In the genomic region with DNA sequence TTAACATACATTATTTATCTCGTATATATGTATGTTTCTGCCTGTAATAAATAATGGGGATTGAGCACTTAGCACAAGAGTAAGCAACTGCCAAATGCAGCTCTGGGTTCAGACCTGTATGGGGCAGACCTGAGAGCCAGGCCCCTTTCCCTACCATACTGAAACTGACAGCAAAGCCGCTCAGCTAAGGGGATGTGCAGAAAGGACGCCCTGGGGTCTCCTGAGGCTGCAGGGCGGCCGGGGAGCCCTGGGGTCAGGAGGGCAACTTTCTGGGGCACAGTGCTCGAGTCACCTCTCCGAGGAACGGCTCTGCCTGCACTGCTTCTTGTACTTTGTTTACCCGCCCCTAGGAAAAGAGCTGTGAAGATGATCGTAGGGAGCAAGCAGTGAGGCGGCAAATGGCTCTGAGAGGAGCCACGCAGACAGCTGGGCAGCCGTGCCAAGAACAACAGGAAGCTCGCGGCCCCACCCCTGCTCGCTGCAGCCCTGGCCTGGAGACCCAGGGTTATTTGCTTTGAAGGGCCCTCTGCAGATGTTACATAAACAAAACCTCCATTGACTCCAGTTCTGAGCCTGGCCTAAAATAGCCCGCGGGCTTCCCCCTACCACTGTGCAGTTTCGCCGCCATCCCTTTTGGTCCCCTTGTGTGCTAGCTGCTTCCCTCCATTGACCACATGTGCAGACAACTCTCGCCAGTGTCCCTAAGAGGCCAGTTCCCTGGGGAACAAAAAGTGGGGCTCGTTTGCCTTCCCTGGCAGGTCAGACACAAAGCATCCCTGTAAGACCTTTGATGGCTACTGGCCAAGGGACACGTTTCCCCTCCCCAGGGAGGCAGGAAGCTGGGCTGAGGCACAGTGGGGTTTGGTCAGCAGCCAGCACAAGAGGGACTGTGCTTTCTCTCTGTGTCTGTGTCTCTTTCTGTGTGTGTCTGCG, we compare ENCODE assay signal across 8 cellular contexts.
A peak's percentile ranks its signal among the peaks of the same experiment; 100 is the strongest.
DNase-seq lines count a peak whose midpoint lies in the region; ATAC-seq, FAIRE-seq and TF ChIP-seq lines count a peak whose summit lies in the region.

No MANE protein-coding gene starts in this region.

- peak overlapping the region; percentile 78 for H3K4me2 ChIP-seq in OCI-LY3 (ENCODE audit: low read length)

- ATAC-seq in GM21529 (IDR thresholded peaks at IDR 0.05; ENCODE audit: unreplicated experiment), result peak; percentile 84

- WGBS in liver, result 8% methylated on average over 24 of the region's 24 CpGs

- CTCF ChIA-PET in GM10248 (lab: Yijun Ruan, JAX), result interaction anchor here (0.7 to 6.5 kb wide), 11 partner anchors 9 to 531 kb away, joined by 3 to 55 read pairs (median 4); no protein-coding TSS in a partner anchor

- H3K4me3 ChIP-seq in OCI-LY3 (ENCODE audit: low read length), result peak overlapping the region; percentile 72
- H3K4me3 ChIP-seq in colonic mucosa, result peak overlapping the region; percentile 5
- H3K4me3 ChIP-seq in liver (ENCODE audit: low read depth in 1 of 3, low read length in 3 of 3), result peak overlapping the region; percentile 4 to 33 (median 32)
- peak overlapping the region; percentile 36 to 67 for H3K4me3 ChIP-seq in stomach smooth muscle (ENCODE audit: low read length in 2 of 2)

- no peaks in the 10 kb centered on the region for H3K27me3 ChIP-seq in OCI-LY3 (ENCODE audit: low read depth, low read length)
- no peaks in the 10 kb centered on the region for H3K27me3 ChIP-seq in colonic mucosa
- H3K27me3 ChIP-seq in liver (ENCODE audit: control insufficient read depth in 4 of 4, insufficient read depth in 4 of 4, low read length in 3 of 4), result no peaks in the 10 kb centered on the region
- H3K27me3 ChIP-seq in stomach smooth muscle (ENCODE audit: control insufficient read depth in 1 of 2, insufficient read depth in 2 of 2, low read length in 2 of 2), result no peaks in the 10 kb centered on the region

- peak; percentile 47 for DNase-seq in GM10248 (ENCODE audit: extremely low spot score)
- DNase-seq in HTR-8/SVneo (ENCODE audit: insufficient read length, low spot score), result peak; percentile 26
- DNase-seq in colonic mucosa, result peak; percentile 83
- no peak for DNase-seq in cortex of kidney (lab: John Stamatoyannopoulos, UW)

- H2AFZ ChIP-seq in OCI-LY3 (ENCODE audit: low read depth, low read length), result peak overlapping the region; percentile 85

- intact Hi-C loops in colonic mucosa (cut with DNase I), result loop anchor here (10.0 kb wide), 1 partner anchor 512 kb away; no protein-coding TSS in a partner anchor

- H3K9ac ChIP-seq in OCI-LY3 (ENCODE audit: low read length) (peak overlapping the region; percentile 44), colonic mucosa (ENCODE audit: low read depth in 2 of 2, low read length in 2 of 2) (peak overlapping the region in 1 of 2 donors; percentile 32), liver (ENCODE audit: low read depth in 1 of 2, low read length in 2 of 2) (no peak overlapping the region), stomach smooth muscle (ENCODE audit: low read length in 2 of 2) (peak overlapping the region in 1 of 2 donors; percentile 29)

- TF ChIP-seq CTCF in GM10248 (IDR thresholded peaks at IDR 0.05; ENCODE audit: control extremely low read depth, extremely low read depth, low read depth, missing control alignments) (peak; percentile 15), OCI-LY3 (IDR thresholded peaks at IDR 0.05; ENCODE audit: low read depth, low read length) (peak; percentile 31), colonic mucosa (IDR thresholded peaks at IDR 0.05) (no peak), liver (IDR thresholded peaks at IDR 0.05; ENCODE audit: low read depth, low read length, missing input control) (no peak)

- peak; percentile 44 to 52 for TF ChIP-seq RAD21 in liver (IDR thresholded peaks at IDR 0.05)

- H3K79me2 ChIP-seq in OCI-LY3 (ENCODE audit: low read length), result no peaks in the 10 kb centered on the region

- H3K9me3 ChIP-seq in OCI-LY3 (ENCODE audit: insufficient read depth, low read length), result no peaks in the 10 kb centered on the region
- H3K9me3 ChIP-seq in colonic mucosa, result no peaks in the 10 kb centered on the region
- no peaks in the 10 kb centered on the region for H3K9me3 ChIP-seq in liver (ENCODE audit: control insufficient read depth in 4 of 4, low read length in 3 of 4)
- H3K9me3 ChIP-seq in stomach smooth muscle (ENCODE audit: control insufficient read depth in 2 of 2, low read length in 2 of 2), result no peaks in the 10 kb centered on the region

- no peak for FAIRE-seq in HTR-8/SVneo (lab: Jason Lieb, UNC)

- POLR2A ChIA-PET in GM10248 (lab: Yijun Ruan, JAX), result no interaction called here

- H3K36me3 ChIP-seq in OCI-LY3 (replicated peaks; ENCODE audit: low read depth, low read length), result no peaks in the 10 kb centered on the region
- H3K36me3 ChIP-seq in colonic mucosa, result no peaks in the 10 kb centered on the region
- no peaks in the 10 kb centered on the region for H3K36me3 ChIP-seq in liver (ENCODE audit: control insufficient read depth in 4 of 4, insufficient read depth in 3 of 4, low read depth in 1 of 4, low read length in 3 of 4)
- H3K36me3 ChIP-seq in stomach smooth muscle (ENCODE audit: control insufficient read depth in 2 of 2, insufficient read depth in 2 of 2, low read length in 2 of 2), result no peaks in the 10 kb centered on the region

- H3K27ac ChIP-seq in OCI-LY3 (ENCODE audit: low read length), result peak overlapping the region; percentile 16; the same call in 1 of the 2 replicates
- H3K27ac ChIP-seq in colonic mucosa, result peak overlapping the region; percentile 65
- H3K27ac ChIP-seq in liver (ENCODE audit: low read depth in 1 of 2, low read length in 2 of 2), result peak overlapping the region; percentile 32 to 51
- H3K27ac ChIP-seq in stomach smooth muscle (ENCODE audit: low read length), result peak overlapping the region; percentile 18

- peaks cover 45% of the 10 kb centered on the region for H3K4me1 ChIP-seq in OCI-LY3 (ENCODE audit: low read length)
- peaks cover 7% of the 10 kb centered on the region for H3K4me1 ChIP-seq in colonic mucosa
- H3K4me1 ChIP-seq in liver (ENCODE audit: control insufficient read depth in 4 of 4, insufficient read depth in 4 of 4, low read length in 3 of 4), result peaks cover 4 to 25% (median 12%) of the 10 kb centered on the region in 4 donors
- H3K4me1 ChIP-seq in stomach smooth muscle (ENCODE audit: control insufficient read depth, insufficient read depth, low read length), result peaks cover 13% of the 10 kb centered on the region

- H4K20me1 ChIP-seq in OCI-LY3 (ENCODE audit: insufficient read depth, low read length), result no peaks in the 10 kb centered on the region

TF ChIP-seq in liver, 16 proteins besides CTCF, POLR2A, EP300 and RAD21 (continues in another document):
- TF ChIP-seq EGR1 (IDR thresholded peaks at IDR 0.05; ENCODE audit: low read depth in 2 of 2) (peak in 1 of 2 donors; percentile 39), YY1 (IDR thresholded peaks at IDR 0.05) (peak; percentile 92), HNF4G (IDR thresholded peaks at IDR 0.05) (no peak), SP1 (IDR thresholded peaks at IDR 0.05) (peak; percentile 75), GABPA (IDR thresholded peaks at IDR 0.05 in 1 of 2, conservative IDR thresholded peaks at IDR 0.05 in 1 of 2) (peak in 1 of 2 donors; percentile 67), NR2F2 (IDR thresholded peaks at IDR 0.05) (peak; percentile 96), RXRA (IDR thresholded peaks at IDR 0.05) (peak; percentile 78 to 79), JUND (IDR thresholded peaks at IDR 0.05) (peak in 1 of 2 donors; percentile 23), TAF1 (conservative IDR thresholded peaks at IDR 0.05) (no peak), FOXA1 (IDR thresholded peaks at IDR 0.05) (peak; percentile 36), HNF4A (conservative IDR thresholded peaks at IDR 0.05) (peak in 1 of 2 donors; percentile 44)
- TF ChIP-seq, protein P1, sequence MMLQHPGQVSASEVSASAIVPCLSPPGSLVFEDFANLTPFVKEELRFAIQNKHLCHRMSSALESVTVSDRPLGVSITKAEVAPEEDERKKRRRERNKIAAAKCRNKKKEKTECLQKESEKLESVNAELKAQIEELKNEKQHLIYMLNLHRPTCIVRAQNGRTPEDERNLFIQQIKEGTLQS (IDR thresholded peaks at IDR 0.05), result no peak
- TF ChIP-seq, protein P2, sequence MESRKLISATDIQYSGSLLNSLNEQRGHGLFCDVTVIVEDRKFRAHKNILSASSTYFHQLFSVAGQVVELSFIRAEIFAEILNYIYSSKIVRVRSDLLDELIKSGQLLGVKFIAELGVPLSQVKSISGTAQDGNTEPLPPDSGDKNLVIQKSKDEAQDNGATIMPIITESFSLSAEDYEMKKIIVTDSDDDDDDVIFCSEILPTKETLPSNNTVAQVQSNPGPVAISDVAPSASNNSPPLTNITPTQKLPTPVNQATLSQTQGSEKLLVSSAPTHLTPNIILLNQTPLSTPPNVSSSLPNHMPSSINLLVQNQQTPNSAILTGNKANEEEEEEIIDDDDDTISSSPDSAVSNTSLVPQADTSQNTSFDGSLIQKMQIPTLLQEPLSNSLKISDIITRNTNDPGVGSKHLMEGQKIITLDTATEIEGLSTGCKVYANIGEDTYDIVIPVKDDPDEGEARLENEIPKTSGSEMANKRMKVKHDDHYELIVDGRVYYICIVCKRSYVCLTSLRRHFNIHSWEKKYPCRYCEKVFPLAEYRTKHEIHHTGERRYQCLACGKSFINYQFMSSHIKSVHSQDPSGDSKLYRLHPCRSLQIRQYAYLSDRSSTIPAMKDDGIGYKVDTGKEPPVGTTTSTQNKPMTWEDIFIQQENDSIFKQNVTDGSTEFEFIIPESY (IDR thresholded peaks at IDR 0.05), result peak; percentile 37
- TF ChIP-seq, protein P3, sequence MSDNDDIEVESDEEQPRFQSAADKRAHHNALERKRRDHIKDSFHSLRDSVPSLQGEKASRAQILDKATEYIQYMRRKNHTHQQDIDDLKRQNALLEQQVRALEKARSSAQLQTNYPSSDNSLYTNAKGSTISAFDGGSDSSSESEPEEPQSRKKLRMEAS (IDR thresholded peaks at IDR 0.05), result peak; percentile 85

Comparison
In these comparisons a context has a peak if more than half of its experiments do, and no peak if none do; other contexts are left out.
1. CTCF ChIP-seq: peak in GM10248 (single experiment) and OCI-LY3 (single experiment); none in colonic mucosa (single experiment) and liver (single experiment).
2. H3K4me3 ChIP-seq: peak in every context shown above with its lines; median percentile 72 in OCI-LY3; 52 in stomach smooth muscle; 32 in liver; 5 in colonic mucosa.
3. Peak in every context shown above with its lines, with median percentiles within 50 percentile points of each other: H3K27ac ChIP-seq.